8 cellular contexts compared by ENCODE assay signal in the genomic region with DNA sequence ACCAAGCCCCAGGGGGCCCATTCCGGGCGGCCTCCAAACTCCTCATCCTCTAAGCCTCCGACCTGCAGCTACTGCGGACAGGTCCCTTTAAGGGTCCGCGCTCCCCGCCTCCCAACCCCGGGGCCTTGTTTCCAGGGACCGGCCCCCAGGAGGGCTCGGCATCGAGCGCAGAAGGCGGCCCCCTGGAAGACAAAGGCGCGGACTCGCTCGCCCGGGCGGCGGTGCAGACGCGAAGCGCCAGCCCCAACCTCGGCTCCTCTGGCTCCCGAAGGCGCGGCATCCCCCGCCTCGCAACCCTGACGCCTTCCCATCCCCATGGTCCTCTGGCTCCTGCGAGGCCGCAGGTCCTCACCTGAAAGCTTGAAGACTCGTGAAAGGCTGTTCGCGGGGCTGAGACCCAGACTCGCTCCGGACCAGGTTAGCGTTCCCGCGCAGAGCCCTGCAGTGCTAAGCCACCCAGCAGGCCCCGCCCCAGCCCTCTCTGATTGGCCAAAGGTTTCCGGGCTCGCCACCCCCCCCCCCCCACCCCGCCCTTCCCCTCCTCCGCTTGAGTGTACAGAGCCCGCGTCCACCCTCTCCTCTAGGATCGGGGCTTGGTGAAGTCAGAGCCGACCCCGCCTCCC. TPM values are rescaled to one million over a fixed set of nuclear protein-coding genes. Genes with fewer than 3 reads are reported as not detected.
A peak's percentile ranks its signal among the peaks of the same experiment; 100 is the strongest.
DNase-seq lines count a peak whose midpoint lies in the region; ATAC-seq, FAIRE-seq and TF ChIP-seq lines count a peak whose summit lies in the region.

A gene (minus strand): TSS at position 426 of the 623 bp plus-strand sequence.

- ATAC-seq in HCT116 (peak; percentile 95), activated B cell treated with CpG ODN at 0.5 μM for 24 hours (ENCODE audit: low read depth) (peak; percentile 74), GM18867 (IDR thresholded peaks at IDR 0.05; ENCODE audit: unreplicated experiment) (no peak)

- H3K36me3 ChIP-seq in HCT116 (ENCODE audit: control insufficient read depth in 1 of 2, insufficient read depth in 2 of 2, low read length in 2 of 2) (no peaks in the 10 kb centered on the region), bronchial epithelial cell (ENCODE audit: control insufficient read depth, insufficient read depth, low read length) (no peaks in the 10 kb centered on the region), small intestine (ENCODE audit: control insufficient read depth in 2 of 2, insufficient read depth in 2 of 2, low read length in 2 of 2) (no peaks in the 10 kb centered on the region)

- RAD21 ChIA-PET in HCT116 (lab: Charles Lee; ENCODE audit: low non-redundant PET in 1 of 2, low total read pairs in 2 of 2, uncharacterized antibody in 2 of 2, unreplicated experiment in 2 of 2), result no interaction called here

- H2AFZ ChIP-seq in HCT116 (ENCODE audit: low read depth, low read length, poor library complexity, severe bottlenecking), result peak within 1 kb of the TSS; percentile 93

- no peaks in the 10 kb centered on the region for H3K9me2 ChIP-seq in HCT116 (ENCODE audit: insufficient read depth)

- no peaks in the 10 kb centered on the region for H3K79me2 ChIP-seq in HCT116 (ENCODE audit: insufficient read depth, low read length)

- CTCF ChIA-PET in HCT116 (lab: Charles Lee), result interaction anchor here (0.7 to 0.8 kb wide), 2 partner anchors 384 to 435 kb away, joined by 3 read pairs; no protein-coding TSS in a partner anchor
- CTCF ChIA-PET in activated B cell treated with CpG ODN at 0.5 μM for 24 hours (lab: Charles Lee), result interaction anchor here (0.5 kb wide), 1 partner anchor 30 kb away, joined by 3 read pairs; no protein-coding TSS in a partner anchor

- H3K36me3 Mint-ChIP-seq in activated B cell treated with CpG ODN at 0.5 μM for 24 hours (ENCODE audit: low read depth), result no peaks in the 10 kb centered on the region

- H3K27me3 Mint-ChIP-seq in activated B cell treated with CpG ODN at 0.5 μM for 24 hours, result peaks cover 20% of the 10 kb centered on the region

- no peaks in the 10 kb centered on the region for H3K9me3 Mint-ChIP-seq in activated B cell treated with CpG ODN at 0.5 μM for 24 hours

- H3K4me3 Mint-ChIP-seq in activated B cell treated with CpG ODN at 0.5 μM for 24 hours, result peak within 1 kb of the TSS; percentile 80

- H3K9me3 ChIP-seq in HCT116 (ENCODE audit: control insufficient read depth in 1 of 2, insufficient read depth in 1 of 2, low read depth in 1 of 2, low read length in 2 of 2) (no peaks in the 10 kb centered on the region), small intestine (ENCODE audit: control insufficient read depth, low read depth) (no peaks in the 10 kb centered on the region)

- intact Hi-C loops in HCT116 (cut with micrococcal nuclease) (loop anchor here (5.0 kb wide), 1 partner anchor 919 kb away; no protein-coding TSS in a partner anchor), activated B cell treated with CpG ODN at 0.5 μM for 24 hours (cut with micrococcal nuclease) (no loop called here)

- TF ChIP-seq CTCF in HCT116 (IDR thresholded peaks at IDR 0.05 in 2 of 3, conservative IDR thresholded peaks at IDR 0.05 in 1 of 3; ENCODE audit: borderline replicate concordance in 1 of 3, insufficient read depth in 1 of 3, low read depth in 2 of 3, low read length in 2 of 3), result no peak
- TF ChIP-seq CTCF in activated B cell treated with CpG ODN at 0.5 μM for 24 hours (IDR thresholded peaks at IDR 0.05), result no peak
- no peak for TF ChIP-seq CTCF in bronchial epithelial cell (IDR thresholded peaks at IDR 0.05; ENCODE audit: insufficient read depth, low read length, severe bottlenecking)

- DNase-seq in DMS 273 (lab: John Stamatoyannopoulos, UW; ENCODE audit: unreplicated experiment) (peak; percentile 79), HCT116 (ENCODE audit: low read depth, low spot score) (no peak), NCI-H146 treated with DMSO at 0.1 percent for 48 hours (lab: John Stamatoyannopoulos, UW; ENCODE audit: unreplicated experiment) (peak; percentile 65), activated B cell treated with CpG ODN at 0.5 μM for 24 hours (peak; percentile 20), bronchial epithelial cell (ENCODE audit: low read depth) (peak; percentile 9), iPS-NIHi11 (ENCODE audit: low spot score) (peak; percentile 85), small intestine (peak; percentile 29)

- POLR2A ChIA-PET in HCT116 (lab: Charles Lee) (no interaction called here), activated B cell treated with CpG ODN at 0.5 μM for 24 hours (lab: Charles Lee) (no interaction called here)

- H3K9ac ChIP-seq in HCT116 (ENCODE audit: low read length), result no peak within 1 kb of the TSS

- H3K4me1 ChIP-seq in HCT116 (ENCODE audit: control insufficient read depth in 1 of 2, insufficient read depth in 2 of 2, low read length in 2 of 2), result peaks cover 0 to 12% of the 10 kb centered on the region in 2 experiments; a peak in 1 of 4 replicates
- H3K4me1 ChIP-seq in small intestine (ENCODE audit: control insufficient read depth in 2 of 2, insufficient read depth in 1 of 2, low read depth in 1 of 2, low read length in 1 of 2), result no peaks in the 10 kb centered on the region

- TF ChIP-seq RAD21 in HCT116 (IDR thresholded peaks at IDR 0.05; ENCODE audit: low read depth), result no peak

- H3K27ac ChIP-seq in HCT116 (ENCODE audit: low read depth, low read length) (no peak within 1 kb of the TSS), small intestine (ENCODE audit: low read depth in 1 of 2, low read length in 1 of 2) (no peak within 1 kb of the TSS)

- H3K4me3 ChIP-seq in HCT116 (replicated peaks in 1 of 2; ENCODE audit: low read depth in 1 of 2, low read length in 2 of 2), result peak within 1 kb of the TSS; percentile 45 to 52
- H3K4me3 ChIP-seq in bronchial epithelial cell (ENCODE audit: low read depth, low read length), result peak within 1 kb of the TSS; percentile 20
- H3K4me3 ChIP-seq in small intestine (ENCODE audit: low read depth in 1 of 2, low read length in 2 of 2), result no peak within 1 kb of the TSS

- no peak for FAIRE-seq in bronchial epithelial cell (lab: Jason Lieb, UNC)
- no peak for FAIRE-seq in small intestine (lab: Jason Lieb, UNC)

- no peak for TF ChIP-seq POLR2A in HCT116 (IDR thresholded peaks at IDR 0.05; ENCODE audit: borderline replicate concordance, extremely low read depth, insufficient read depth, insufficient read length)

- H3K27ac Mint-ChIP-seq in activated B cell treated with CpG ODN at 0.5 μM for 24 hours, result no peak within 1 kb of the TSS

- H3K4me2 ChIP-seq in HCT116 (ENCODE audit: low read length), result peak within 1 kb of the TSS; percentile 79

- H3K27me3 ChIP-seq in HCT116 (ENCODE audit: insufficient read depth, low read length) (no peaks in the 10 kb centered on the region), bronchial epithelial cell (ENCODE audit: control insufficient read depth, insufficient read depth, low read length) (no peaks in the 10 kb centered on the region), small intestine (ENCODE audit: control insufficient read depth in 2 of 2, insufficient read depth in 2 of 2, low read length in 2 of 2) (peaks cover 0 to 2% of the 10 kb centered on the region in 2 donors)

- 1 to 39% (median 7%) methylated on average over 9 to 49 of the region's 50 CpGs for WGBS in small intestine, 3 donors

- H3K4me1 Mint-ChIP-seq in activated B cell treated with CpG ODN at 0.5 μM for 24 hours, result peaks cover 6% of the 10 kb centered on the region

- BruUV-seq in HCT116 (replicated peaks; lab: Mats Ljungman, UMichigan), result no TSS peak

- no peaks in the 10 kb centered on the region for H4K20me1 ChIP-seq in HCT116 (ENCODE audit: insufficient read depth)

TF ChIP-seq in HCT116, 20 proteins besides CTCF, POLR2A, EP300 and RAD21:
- no peak for TF ChIP-seq EZH2phosphoT487 (IDR thresholded peaks at IDR 0.05; ENCODE audit: borderline replicate concordance)
- TF ChIP-seq, protein P1, sequence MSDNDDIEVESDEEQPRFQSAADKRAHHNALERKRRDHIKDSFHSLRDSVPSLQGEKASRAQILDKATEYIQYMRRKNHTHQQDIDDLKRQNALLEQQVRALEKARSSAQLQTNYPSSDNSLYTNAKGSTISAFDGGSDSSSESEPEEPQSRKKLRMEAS (IDR thresholded peaks at IDR 0.05), result 0 out of 2 replicates have a peak, but pooled peaks have one; percentile 34
- TF ChIP-seq POLR2AphosphoS5 (IDR thresholded peaks at IDR 0.05; ENCODE audit: low read depth, low read length), result peak; percentile 29; the same call in 1 of the 2 replicates
- TF ChIP-seq, protein P2, sequence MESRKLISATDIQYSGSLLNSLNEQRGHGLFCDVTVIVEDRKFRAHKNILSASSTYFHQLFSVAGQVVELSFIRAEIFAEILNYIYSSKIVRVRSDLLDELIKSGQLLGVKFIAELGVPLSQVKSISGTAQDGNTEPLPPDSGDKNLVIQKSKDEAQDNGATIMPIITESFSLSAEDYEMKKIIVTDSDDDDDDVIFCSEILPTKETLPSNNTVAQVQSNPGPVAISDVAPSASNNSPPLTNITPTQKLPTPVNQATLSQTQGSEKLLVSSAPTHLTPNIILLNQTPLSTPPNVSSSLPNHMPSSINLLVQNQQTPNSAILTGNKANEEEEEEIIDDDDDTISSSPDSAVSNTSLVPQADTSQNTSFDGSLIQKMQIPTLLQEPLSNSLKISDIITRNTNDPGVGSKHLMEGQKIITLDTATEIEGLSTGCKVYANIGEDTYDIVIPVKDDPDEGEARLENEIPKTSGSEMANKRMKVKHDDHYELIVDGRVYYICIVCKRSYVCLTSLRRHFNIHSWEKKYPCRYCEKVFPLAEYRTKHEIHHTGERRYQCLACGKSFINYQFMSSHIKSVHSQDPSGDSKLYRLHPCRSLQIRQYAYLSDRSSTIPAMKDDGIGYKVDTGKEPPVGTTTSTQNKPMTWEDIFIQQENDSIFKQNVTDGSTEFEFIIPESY (IDR thresholded peaks at IDR 0.05; ENCODE audit: extremely low read depth, insufficient replicate concordance, low read length), result no peak

RNA-seq across cellular contexts. Expression of the gene that starts here (rescaled TPM):
- total RNA-seq in HCT116 (2021; ENCODE audit: unreplicated experiment) (17.0 TPM), activated B cell treated with CpG ODN at 0.5 μM for 24 hours (not detected in 2 replicates), bronchial epithelial cell (not detected in 2 replicates)
- 6.1 and 10.8 TPM in 2 replicates for polyA plus RNA-seq in HCT116 (2012)
- under 1 TPM in 1 of 3 donors, not detected in 2; 0.78 TPM for polyA plus RNA-seq in small intestine

Comparison
In these comparisons a context has a peak if more than half of its experiments do, and no peak if none do; other contexts are left out.
1. RNA of the gene that starts here (total RNA-seq): 17.0 TPM in HCT116 (single experiment); not detected in activated B cell treated with CpG ODN at 0.5 μM for 24 hours and not detected in bronchial epithelial cell; every median in the first group is over 10 times any median in the second.
2. Peak in DNase-seq and ATAC-seq in activated B cell treated with CpG ODN at 0.5 μM for 24 hours; RNA of the gene not detected or under 1 TPM.
3. Peak in DNase-seq and H3K4me3 ChIP-seq in bronchial epithelial cell; RNA of the gene not detected or under 1 TPM.
4. Peak in DNase-seq in small intestine; RNA of the gene not detected or under 1 TPM.
5. H3K4me3 ChIP-seq: peak in HCT116 (2 of 2); none in small intestine (0 of 2).